18 cellular contexts compared by ENCODE assay signal in the genomic region with DNA sequence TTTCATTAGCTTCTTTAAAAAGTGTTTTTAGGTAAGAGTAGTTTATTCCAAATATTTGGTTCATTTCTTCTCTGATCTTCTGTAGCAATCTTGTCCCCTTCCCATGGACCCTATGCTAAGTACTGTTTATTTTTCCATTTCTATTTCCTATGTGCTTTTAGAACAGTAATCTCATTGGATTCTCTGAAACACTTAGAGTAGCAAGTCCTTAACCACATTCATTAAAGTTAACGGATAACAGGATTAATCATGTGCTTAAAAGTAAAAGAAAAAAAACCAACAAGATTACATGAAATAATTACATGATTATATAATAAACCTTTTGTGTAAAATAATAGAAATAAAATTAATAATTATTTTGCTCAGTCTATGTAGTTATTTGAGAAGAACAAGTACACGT.
DNase-seq lines count a peak whose midpoint lies in the region; ATAC-seq, FAIRE-seq and TF ChIP-seq lines count a peak whose summit lies in the region.
"Had no signal": no experiment of that assay in that cellular context is flagged by ENCODE, and none has a peak within 500 bp of the region (broad histone marks: within the 10 kb centered on the region; RNA-seq: fewer than 3 reads in every experiment).

No MANE protein-coding gene starts in this region.

- CTCF ChIA-PET in OCI-LY7 (lab: Charles Lee; ENCODE audit: unreplicated experiment): no interaction called here
- CTCF ChIA-PET in RWPE1 (lab: Yijun Ruan, JAX): no interaction called here

- no peaks in the 10 kb centered on the region for H3K9me2 ChIP-seq in OCI-LY7 (ENCODE audit: insufficient read depth, low read length)
- H3K9me2 ChIP-seq: SK-N-SH had no signal

- H3K27ac ChIP-seq in HUES6 (ENCODE audit: low read depth, low read length): peak overlapping the region; percentile 87
- H3K27ac ChIP-seq in OCI-LY7 (ENCODE audit: low read depth, low read length, poor library complexity, severe bottlenecking): no peak overlapping the region
- no peak overlapping the region for H3K27ac ChIP-seq in kidney (ENCODE audit: low read depth in 2 of 2, low read length in 2 of 2)
- H3K27ac ChIP-seq in RWPE1: no peak overlapping the region
- H3K27ac ChIP-seq: 22Rv1 had no signal

- H3K27me3 ChIP-seq in HUES6 (ENCODE audit: control insufficient read depth, insufficient read depth, low read length): peaks cover 4% of the 10 kb centered on the region; the same call in 1 of the 2 replicates
- H3K27me3 ChIP-seq: MG63 had no signal

- POLR2A ChIA-PET in OCI-LY7 (lab: Charles Lee) (no interaction called here), RWPE1 (lab: Yijun Ruan, JAX; ENCODE audit: low non-redundant PET) (no interaction called here)

- H4K20me1 ChIP-seq in OCI-LY7 (ENCODE audit: insufficient read depth, low read length): no peaks in the 10 kb centered on the region

- TF ChIP-seq CTCF in OCI-LY7 (conservative IDR thresholded peaks at IDR 0.05; ENCODE audit: low read length) (no peak), kidney (IDR thresholded peaks at IDR 0.05; ENCODE audit: borderline replicate concordance, extremely low read depth, insufficient read depth) (no peak), RWPE1 (conservative IDR thresholded peaks at IDR 0.05; ENCODE audit: low read depth) (no peak)

- H3K9me3 ChIP-seq in HUES6 (ENCODE audit: control insufficient read depth, insufficient read depth, low read depth, low read length) (no peaks in the 10 kb centered on the region), OCI-LY7 (ENCODE audit: low read length) (no peaks in the 10 kb centered on the region; the same call in 1 of the 2 replicates), kidney (ENCODE audit: control insufficient read depth in 1 of 2, low read length in 2 of 2) (no peaks in the 10 kb centered on the region)
- H3K9me3 ChIP-seq: MG63, SK-N-SH had no signal

- peak overlapping the region; percentile 55; the same call in 1 of the 2 replicates for H2AFZ ChIP-seq in OCI-LY7 (ENCODE audit: low read length)

- H3K4me1 ChIP-seq in HUES6 (ENCODE audit: control insufficient read depth, insufficient read depth, low read length) (peaks cover 73% of the 10 kb centered on the region), OCI-LY7 (ENCODE audit: insufficient read depth, low read length, poor library complexity, severe bottlenecking) (peaks cover 41% of the 10 kb centered on the region), kidney (ENCODE audit: control insufficient read depth in 1 of 2, insufficient read depth in 1 of 2, low read depth in 1 of 2, low read length in 2 of 2) (no peaks in the 10 kb centered on the region)

- BruUV-seq in OCI-LY7 (replicated peaks; lab: Mats Ljungman, UMichigan): no TSS peak

- DNase-seq in DMS153 (lab: John Stamatoyannopoulos, UW) (peak; percentile 54), DMS153 treated with DMSO at 0.1 percent for 48 hours (lab: John Stamatoyannopoulos, UW; ENCODE audit: unreplicated experiment) (no peak), OCI-LY7 (ENCODE audit: low spot score) (no peak), kidney (no peak), RWPE1 (ENCODE audit: low spot score) (no peak)
- no peak for DNase-seq in stimulated activated CD4-positive, alpha-beta T cell treated with anti-CD3 and anti-CD28 coated beads, Interleukin-1b, Interleukin-23, amount 100 ng/mL, for 48 hours
- DNase-seq: GF-D8, Kasumi-1, MG63, NCI-H1048, NCI-H1694, NCI-H526 treated with DMSO at 0.1 percent for 48 hours, SHP77 treated with DMSO at 0.1 percent for 48 hours, SK-N-SH, T-cell had no signal

- no peak overlapping the region for H3K9ac ChIP-seq in HUES6 (ENCODE audit: low read length)
- H3K9ac ChIP-seq in kidney (ENCODE audit: low read length in 2 of 2): no peak overlapping the region
- H3K9ac ChIP-seq: SK-N-SH had no signal

- H3K79me2 ChIP-seq in OCI-LY7 (ENCODE audit: insufficient read depth, low read depth, low read length): no peaks in the 10 kb centered on the region

- intact Hi-C loops in OCI-LY7 (cut with micrococcal nuclease; ENCODE audit: unreplicated experiment): no loop called here
- intact Hi-C loops in kidney (cut with DNase I): no loop called here

- H3K4me3 ChIP-seq in HUES6 (ENCODE audit: low read depth, low read length): no peak overlapping the region
- H3K4me3 ChIP-seq in OCI-LY7 (ENCODE audit: low read depth, low read length, poor library complexity, severe bottlenecking): no peak overlapping the region
- H3K4me3 ChIP-seq in kidney (ENCODE audit: low read length in 2 of 2): no peak overlapping the region
- H3K4me3 ChIP-seq: MG63 had no signal

- ATAC-seq in GM21367 (IDR thresholded peaks at IDR 0.05; ENCODE audit: unreplicated experiment): no peak
- ATAC-seq: T-cell had no signal

- H3K4me2 ChIP-seq in OCI-LY7 (ENCODE audit: low read length): no peak overlapping the region
- H3K4me2 ChIP-seq: SK-N-SH had no signal

- peak; percentile 73 for FAIRE-seq in kidney (lab: Jason Lieb, UNC)

- H3K36me3 ChIP-seq in HUES6 (ENCODE audit: control insufficient read depth, insufficient read depth, low read length) (no peaks in the 10 kb centered on the region), OCI-LY7 (ENCODE audit: insufficient read depth, low read length) (no peaks in the 10 kb centered on the region), kidney (ENCODE audit: control insufficient read depth in 1 of 2, insufficient read depth in 2 of 2, low read length in 2 of 2) (no peaks in the 10 kb centered on the region)
- H3K36me3 ChIP-seq: MG63 had no signal
